27 cellular contexts compared by ENCODE assay signal in genomic region chr1:220670365-220670764, GRCh38.
"Had no signal": no experiment of that assay in that cellular context is flagged by ENCODE, and none has a peak within 500 bp of the region (broad histone marks: within the 10 kb centered on the region; RNA-seq: fewer than 3 reads in every experiment).

No MANE protein-coding gene starts in this region.

- H3K27me3 ChIP-seq: testis, thyroid gland, tibial artery, tibial nerve, upper lobe of left lung, upper lobe of right lung, uterus, vagina had no signal

- H3K4me1 ChIP-seq: stomach, suprapubic skin, testis, thyroid gland, tibial artery, tibial nerve, transverse colon, upper lobe of left lung, upper lobe of right lung, uterus, vagina had no signal

- ATAC-seq: stimulated activated effector memory CD8-positive, alpha-beta T cell treated with anti-CD3 and anti-CD28 coated beads, Interleukin-12 subunit alpha, Interleukin-12 subunit beta, amount 100 ng/mL, for 72 hours; stimulated activated memory B cell treated with anti-CD40 and anti-IgM and Interleukin-4, amounts not matched to agents 10 μg/mL and 1 μg/mL and 100 μg/mL, for 72 hours; stimulated activated naive B cell treated with anti-CD40 and anti-IgM and Interleukin-4, amounts not matched to agents 10 μg/mL and 1 μg/mL and 100 μg/mL, for 72 hours; stimulated activated naive CD8-positive, alpha-beta T cell treated with anti-CD3 and anti-CD28 coated beads, Interleukin-15, amount 100 ng/mL, for 72 hours; stimulated activated naive CD8-positive, alpha-beta T cell treated with anti-CD3 and anti-CD28 coated beads, Interleukin-15, Interleukin-2, amounts not matched to agents 100 U/mL and 50 U/mL, for 24 hours; upper lobe of right lung had no signal

- DNase-seq: stimulated activated CD4-positive, alpha-beta T cell treated with anti-CD3 and anti-CD28 coated beads, Interleukin-2, amount 100 ng/mL, for 48 hours; stimulated activated CD4-positive, alpha-beta T cell treated with anti-CD3 and anti-CD28 coated beads, Interleukin-4, amount 100 ng/mL, for 1 hour; stimulated activated CD4-positive, alpha-beta T cell treated with anti-CD3 and anti-CD28 coated beads, Interleukin-4, amount 100 ng/mL, for 24 hours; stimulated activated CD4-positive, alpha-beta T cell treated with anti-CD3 and anti-CD28 coated beads, Interleukin-4, amount 100 ng/mL, for 4 hours; stimulated activated CD8-positive, alpha-beta memory T cell treated with anti-CD3 and anti-CD28 coated beads, Interleukin-4, amount 100 ng/mL, for 48 hours; stimulated activated naive B cell treated with anti-CD40 and anti-IgM and Interleukin-4, amounts not matched to agents 10 μg/mL and 1 μg/mL and 100 μg/mL, for 72 hours; stimulated activated naive CD4-positive, alpha-beta T cell; stimulated activated naive CD4-positive, alpha-beta T cell treated with Interleukin-2 at 50 U/mL for 16 hours; stimulated activated naive CD8-positive, alpha-beta T cell treated with anti-CD3 and anti-CD28 coated beads, Interleukin-15, amount 100 ng/mL, for 72 hours; stimulated activated naive CD8-positive, alpha-beta T cell treated with anti-CD3 and anti-CD28 coated beads, Interleukin-15, Interleukin-2, amounts not matched to agents 100 U/mL and 50 U/mL, for 24 hours; stomach; substantia nigra; testis; thyroid gland; tibial artery; transverse colon; trophoblast cell; upper lobe of left lung; upper lobe of right lung; uterus had no signal

- H3K27ac ChIP-seq: stomach, suprapubic skin, testis, thoracic aorta, thyroid gland, tibial artery, tibial nerve, transverse colon, upper lobe of left lung, upper lobe of right lung, uterus, vagina had no signal

- H3K4me3 ChIP-seq: stomach, suprapubic skin, testis, thoracic aorta, thyroid gland, tibial artery, tibial nerve, transverse colon, upper lobe of left lung, upper lobe of right lung, uterus, vagina had no signal

- H3K9me3 ChIP-seq: suprapubic skin, testis, thyroid gland, transverse colon, uterus, vagina had no signal

- FAIRE-seq: urothelium cell line had no signal

- H3K36me3 ChIP-seq: stomach, suprapubic skin, thoracic aorta, thyroid gland, tibial artery, tibial nerve, transverse colon, upper lobe of left lung, upper lobe of right lung, uterus, vagina had no signal
